In genomic region chr12:94873368-94874085, GRCh38 we compare ENCODE assay signal across 8 cellular contexts.
DNase-seq lines count a peak whose midpoint lies in the region; ATAC-seq and TF ChIP-seq lines count a peak whose summit lies in the region.

No MANE protein-coding gene starts in this region.

- POLR2A ChIA-PET in SK-N-SH (lab: Yijun Ruan, JAX): no interaction called here

- no peak overlapping the region for H3K9ac ChIP-seq in SK-N-SH

- H3K4me2 ChIP-seq in SK-N-SH: no peak overlapping the region

- H2AFZ ChIP-seq in SK-N-SH (ENCODE audit: low read depth): no peak overlapping the region

- no peaks in the 10 kb centered on the region for H4K20me1 ChIP-seq in SK-N-SH (ENCODE audit: insufficient read depth)

- WGBS in SK-N-SH (ENCODE audit: low lambda C conversion rate): 4% methylated on average over 5 of the region's 93 CpGs
- WGBS in prostate gland: under 1% methylated on average over 66 of the region's 93 CpGs

- no peaks in the 10 kb centered on the region for H3F3A ChIP-seq in SK-N-SH (replicated peaks; ENCODE audit: insufficient read depth)

- H3K36me3 ChIP-seq in SK-N-SH (replicated peaks in 1 of 2; ENCODE audit: control insufficient read depth in 1 of 2, insufficient read depth in 2 of 2, low read length in 1 of 2) (no peaks in the 10 kb centered on the region), prostate gland (no peaks in the 10 kb centered on the region)

- intact Hi-C loops in prostate gland (cut with DNase I): no loop called here

- ATAC-seq in GM18519 (IDR thresholded peaks at IDR 0.05; ENCODE audit: low FRiP score, unreplicated experiment) (peak; percentile 53), HG02884 (IDR thresholded peaks at IDR 0.05; ENCODE audit: unreplicated experiment) (peak; percentile 69)

- TF ChIP-seq CTCF in SK-N-SH (IDR thresholded peaks at IDR 0.05) (no peak), prostate gland (IDR thresholded peaks at IDR 0.05) (no peak)

- H3K79me2 ChIP-seq in SK-N-SH (ENCODE audit: insufficient read depth): no peaks in the 10 kb centered on the region

- TF ChIP-seq RAD21 in SK-N-SH (IDR thresholded peaks at IDR 0.05; ENCODE audit: low read length): no peak

- no peak overlapping the region for H3K27ac ChIP-seq in SK-N-SH (ENCODE audit: low read depth in 2 of 2, low read length in 1 of 2)
- H3K27ac ChIP-seq in prostate gland: peak overlapping the region; percentile 70

- CTCF ChIA-PET in SK-N-SH (lab: Yijun Ruan, JAX): interaction anchor here (0.9 to 3.6 kb wide), 5 partner anchors 12 to 739 kb away, joined by 3 to 26 read pairs (median 12); no protein-coding TSS in a partner anchor

- no peaks in the 10 kb centered on the region for H3K9me2 ChIP-seq in SK-N-SH

- peaks cover 41% of the 10 kb centered on the region for H3K27me3 ChIP-seq in SK-N-SH (ENCODE audit: insufficient read depth)
- no peaks in the 10 kb centered on the region for H3K27me3 ChIP-seq in prostate gland (replicated peaks; ENCODE audit: insufficient read depth)

- H3K4me1 ChIP-seq in SK-N-SH (ENCODE audit: control insufficient read depth in 1 of 2, insufficient read depth in 2 of 2, low read depth in 1 of 2, low read length in 1 of 2) (peaks cover 0 to 3% of the 10 kb centered on the region in 2 experiments; a peak in 1 of 4 replicates), prostate gland (replicated peaks) (no peaks in the 10 kb centered on the region)

- H3K4me3 ChIP-seq in SK-N-SH (ENCODE audit: low read depth in 2 of 2, low read length in 1 of 2): peak overlapping the region in 1 of 2 experiments; percentile 37; a peak in 2 of 4 replicates
- peak overlapping the region; percentile 58 to 64 for H3K4me3 ChIP-seq in prostate gland

- no peaks in the 10 kb centered on the region for H3K9me3 ChIP-seq in SK-N-SH
- no peaks in the 10 kb centered on the region for H3K9me3 ChIP-seq in prostate gland

- no peak for TF ChIP-seq EP300 in SK-N-SH (IDR thresholded peaks at IDR 0.05; ENCODE audit: borderline replicate concordance in 1 of 2, low read depth in 1 of 2, low read length in 1 of 2)

- no peak for TF ChIP-seq POLR2A in prostate gland (IDR thresholded peaks at IDR 0.05)

- DNase-seq in AG20443 (ENCODE audit: low spot score) (peak; percentile 67), SK-N-SH (peak; percentile 89), glomerular visceral epithelial cell (ENCODE audit: extremely low spot score) (peak; percentile 70), prostate gland (ENCODE audit: low spot score) (peak; percentile 35), hepatic stellate cell (ENCODE audit: low spot score) (no peak), hippocampal formation (lab: John Stamatoyannopoulos, UW) (no peak)

TF ChIP-seq in SK-N-SH, 30 proteins besides CTCF, POLR2A, EP300 and RAD21:
- no peak for TF ChIP-seq SMC3 (IDR thresholded peaks at IDR 0.05; ENCODE audit: low read depth, low read length)
- TF ChIP-seq NRF1 (IDR thresholded peaks at IDR 0.05; ENCODE audit: low read depth, low read length): 0 out of 2 replicates have a peak, but pooled peaks have one; percentile 25
TF ChIP-seq in SK-N-SH: peak in this region for 1.

Comparison
In these comparisons a context has a peak if more than half of its experiments do, and no peak if none do; other contexts are left out.
1. DNase-seq: peak in AG20443 (single experiment), SK-N-SH (single experiment), glomerular visceral epithelial cell (single experiment) and prostate gland (single experiment); none in hepatic stellate cell (single experiment) and hippocampal formation (0 of 2).
2. H3K27ac ChIP-seq: peak in prostate gland (2 of 2); none in SK-N-SH (0 of 2).